In the genomic region with DNA sequence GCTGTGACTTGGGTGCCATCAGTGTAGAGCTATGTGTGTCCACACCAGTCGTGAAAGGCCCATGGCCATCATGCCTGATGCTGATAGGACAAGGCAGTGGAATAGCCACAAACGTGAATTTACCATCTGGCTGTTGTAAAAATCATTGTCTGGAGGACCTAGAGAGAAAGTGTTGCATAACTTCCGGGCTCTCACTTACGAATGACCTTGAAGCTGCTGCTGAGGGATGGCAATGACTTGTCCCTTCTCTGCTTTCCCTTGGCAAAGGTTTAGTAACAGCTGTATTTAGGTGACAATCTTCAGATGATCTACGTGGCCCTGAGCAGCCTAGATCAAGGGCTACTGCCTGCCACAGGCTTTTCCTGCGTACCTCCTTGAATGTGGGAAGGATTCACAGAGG, we compare ENCODE assay signal across 9 cellular contexts. TPM values are rescaled to one million over a fixed set of nuclear protein-coding genes. Genes with fewer than 3 reads are reported as not detected.
DNase-seq lines count a peak whose midpoint lies in the region; ATAC-seq and TF ChIP-seq lines count a peak whose summit lies in the region.
"Had no signal": no experiment of that assay in that cellular context is flagged by ENCODE, and none has a peak within 500 bp of the region (broad histone marks: within the 10 kb centered on the region; RNA-seq: fewer than 3 reads in every experiment).

No MANE protein-coding gene starts in this region.

- peaks cover 0 to 16% of the 10 kb centered on the region in 2 donors for H3K36me3 ChIP-seq in muscle layer of duodenum (ENCODE audit: control insufficient read depth in 1 of 2, insufficient read depth in 2 of 2, low read length in 2 of 2)

- H3K4me3 ChIP-seq in dorsolateral prefrontal cortex (peak overlapping the region in 48 of 59 donors; percentile 23 to 99 (median 91)), muscle layer of duodenum (ENCODE audit: low read depth in 1 of 2, low read length in 2 of 2) (no peak overlapping the region)

- H3K27ac ChIP-seq in dorsolateral prefrontal cortex (peak overlapping the region in 58 of 59 donors; percentile 53 to 99 (median 97)), muscle layer of duodenum (ENCODE audit: low read length) (peak overlapping the region; percentile 80)
- H3K27ac ChIP-seq: VCaP had no signal

- peak; percentile 54 to 57 for DNase-seq in AML-193 (lab: John Stamatoyannopoulos, UW)
- DNase-seq in NOMO-1 (lab: John Stamatoyannopoulos, UW; ENCODE audit: unreplicated experiment in 2 of 2), result peak; percentile 44 to 45
- DNase-seq in dorsolateral prefrontal cortex, result no peak
- no peak for DNase-seq in stimulated activated naive CD4-positive, alpha-beta T cell treated with Interleukin-2 at 50 U/mL for 16 hours (lab: John Stamatoyannopoulos, UW)
- DNase-seq in stimulated activated CD4-positive, alpha-beta T cell treated with anti-CD3 and anti-CD28 coated beads, Interleukin-2, amount 100 ng/mL, for 24 hours, result no peak

- ATAC-seq in GM18502 (IDR thresholded peaks at IDR 0.05; ENCODE audit: poor library complexity, unreplicated experiment) (no peak), HG02870 (IDR thresholded peaks at IDR 0.05; ENCODE audit: unreplicated experiment) (no peak)

- intact Hi-C loops in dorsolateral prefrontal cortex (cut with DNase I), result loop anchor here in 1 of 2 donors (10.0 kb wide), 1 partner anchor 233 kb away; no protein-coding TSS in a partner anchor

- no peaks in the 10 kb centered on the region for H3K9me3 ChIP-seq in muscle layer of duodenum (ENCODE audit: control insufficient read depth in 1 of 2, low read length in 2 of 2)

- TF ChIP-seq CTCF in dorsolateral prefrontal cortex (IDR thresholded peaks at IDR 0.05 in 54 of 56, conservative IDR thresholded peaks at IDR 0.05 in 2 of 56; ENCODE audit: low read depth in 1 of 56, partially characterized antibody in 56 of 56), result no peak

- H3K4me1 ChIP-seq in muscle layer of duodenum (ENCODE audit: control insufficient read depth in 1 of 2, insufficient read depth in 2 of 2, low read length in 2 of 2), result peaks cover 17 to 34% of the 10 kb centered on the region in 2 donors

- H3K27me3 ChIP-seq in dorsolateral prefrontal cortex, result no peaks in the 10 kb centered on the region
- no peaks in the 10 kb centered on the region for H3K27me3 ChIP-seq in muscle layer of duodenum (ENCODE audit: low read depth, low read length)

RNA-seq across cellular contexts. Expression of gene ATP1B1, which starts 5.8 kb away (rescaled TPM):
- 1,000 to 10,000 TPM in 2 of 120 experiments, 100 to 1,000 TPM in 118; 155 to 1,070 (median 769) TPM for total RNA-seq in dorsolateral prefrontal cortex

Comparison
In these comparisons a context has a peak if more than half of its experiments do, and no peak if none do; other contexts are left out.
1. DNase-seq: peak in AML-193 (2 of 2) and NOMO-1 (2 of 2); none in dorsolateral prefrontal cortex (0 of 10), stimulated activated naive CD4-positive, alpha-beta T cell treated with Interleukin-2 at 50 U/mL for 16 hours (single experiment) and stimulated activated CD4-positive, alpha-beta T cell treated with anti-CD3 and anti-CD28 coated beads, Interleukin-2, amount 100 ng/mL, for 24 hours (0 of 2).
2. H3K4me3 ChIP-seq: peak in dorsolateral prefrontal cortex (48 of 59); none in muscle layer of duodenum (0 of 2).